In genomic region chr15:89379818-89380217, GRCh38 we compare ENCODE assay signal across 15 cellular contexts. TPM values are rescaled to one million over a fixed set of nuclear protein-coding genes. Genes with fewer than 3 reads are reported as not detected.
A peak's percentile ranks its signal among the peaks of the same experiment; 100 is the strongest.
DNase-seq lines count a peak whose midpoint lies in the region; ATAC-seq and TF ChIP-seq lines count a peak whose summit lies in the region.
"Had no signal": no experiment of that assay in that cellular context is flagged by ENCODE, and none has a peak within 500 bp of the region (broad histone marks: within the 10 kb centered on the region; RNA-seq: fewer than 3 reads in every experiment).

No MANE protein-coding gene starts in this region.

- H3K27me3 ChIP-seq in foreskin keratinocyte, result peaks cover 94% of the 10 kb centered on the region
- peaks cover 2 to 96% (median 65%) of the 10 kb centered on the region in 7 donors for H3K27me3 ChIP-seq in spleen (replicated peaks in 1 of 7)

- TF ChIP-seq CTCF in activated B cell treated with CpG ODN at 0.5 μM for 24 hours (IDR thresholded peaks at IDR 0.05), result no peak
- TF ChIP-seq CTCF in foreskin keratinocyte (conservative IDR thresholded peaks at IDR 0.05), result peak; percentile 9
- TF ChIP-seq CTCF in spleen (IDR thresholded peaks at IDR 0.05 in 8 of 11, conservative IDR thresholded peaks at IDR 0.05 in 3 of 11), result no peak

- POLR2A ChIA-PET in activated B cell treated with CpG ODN at 0.5 μM for 24 hours (lab: Charles Lee), result no interaction called here

- no peak for ATAC-seq in activated naive CD4-positive, alpha-beta T cell treated with anti-CD3 and anti-CD28 coated beads, Interleukin-2, amount 50 U/mL, for 72 hours
- no peak for ATAC-seq in activated B cell treated with CpG ODN at 0.5 μM for 24 hours (ENCODE audit: low read depth)
- peak; percentile 95 for ATAC-seq in foreskin keratinocyte
- ATAC-seq in HG02678 (IDR thresholded peaks at IDR 0.05; ENCODE audit: unreplicated experiment), result no peak
- ATAC-seq in HG03378 (IDR thresholded peaks at IDR 0.05; ENCODE audit: unreplicated experiment), result no peak

- H3K27ac Mint-ChIP-seq in activated naive CD4-positive, alpha-beta T cell treated with anti-CD3 and anti-CD28 coated beads for 36 hours, result no peak overlapping the region
- H3K27ac Mint-ChIP-seq in activated naive CD4-positive, alpha-beta T cell treated with anti-CD3 and anti-CD28 coated beads, Interleukin-2, amount 50 U/mL, for 72 hours, result no peak overlapping the region
- no peak overlapping the region for H3K27ac Mint-ChIP-seq in activated B cell treated with CpG ODN at 0.5 μM for 24 hours

- intact Hi-C loops in activated naive CD4-positive, alpha-beta T cell treated with anti-CD3 and anti-CD28 coated beads for 36 hours (cut with micrococcal nuclease), result loop anchor here (2.0 kb wide), 1 partner anchor 19 kb away; no protein-coding TSS in a partner anchor
- intact Hi-C loops in activated B cell treated with CpG ODN at 0.5 μM for 24 hours (cut with micrococcal nuclease) (loop anchor here (2.0 kb wide), 1 partner anchor 19 kb away; no protein-coding TSS in a partner anchor), spleen (cut with DNase I; ENCODE audit: low total_unique reads) (no loop called here)

- H3K9me3 Mint-ChIP-seq in activated naive CD4-positive, alpha-beta T cell treated with anti-CD3 and anti-CD28 coated beads for 36 hours, result no peaks in the 10 kb centered on the region
- H3K9me3 Mint-ChIP-seq in activated naive CD4-positive, alpha-beta T cell treated with anti-CD3 and anti-CD28 coated beads, Interleukin-2, amount 50 U/mL, for 72 hours, result no peaks in the 10 kb centered on the region
- H3K9me3 Mint-ChIP-seq in activated B cell treated with CpG ODN at 0.5 μM for 24 hours, result no peaks in the 10 kb centered on the region

- peaks cover 5% of the 10 kb centered on the region for H3K4me1 Mint-ChIP-seq in activated naive CD4-positive, alpha-beta T cell treated with anti-CD3 and anti-CD28 coated beads for 36 hours (ENCODE audit: low read depth)
- peaks cover 13% of the 10 kb centered on the region for H3K4me1 Mint-ChIP-seq in activated B cell treated with CpG ODN at 0.5 μM for 24 hours

- peaks cover 46% of the 10 kb centered on the region for H3K27me3 Mint-ChIP-seq in activated naive CD4-positive, alpha-beta T cell treated with anti-CD3 and anti-CD28 coated beads for 36 hours (ENCODE audit: low read depth)
- H3K27me3 Mint-ChIP-seq in activated B cell treated with CpG ODN at 0.5 μM for 24 hours, result peaks cover 51% of the 10 kb centered on the region

- H3K36me3 ChIP-seq in spleen, result no peaks in the 10 kb centered on the region
- H3K36me3 ChIP-seq: esophagus squamous epithelium, neutrophil, right lobe of liver had no signal

- H3K9me3 ChIP-seq in spleen, result no peaks in the 10 kb centered on the region
- H3K9me3 ChIP-seq: A549, neutrophil, right lobe of liver had no signal

- no peaks in the 10 kb centered on the region for H3K36me3 Mint-ChIP-seq in activated naive CD4-positive, alpha-beta T cell treated with anti-CD3 and anti-CD28 coated beads for 36 hours (ENCODE audit: low read depth)
- H3K36me3 Mint-ChIP-seq in activated naive CD4-positive, alpha-beta T cell treated with anti-CD3 and anti-CD28 coated beads, Interleukin-2, amount 50 U/mL, for 72 hours, result peaks cover 0 to 19% of the 10 kb centered on the region in 2 donors
- no peaks in the 10 kb centered on the region for H3K36me3 Mint-ChIP-seq in activated B cell treated with CpG ODN at 0.5 μM for 24 hours (ENCODE audit: low read depth)

- CTCF ChIA-PET in activated naive CD4-positive, alpha-beta T cell treated with anti-CD3 and anti-CD28 coated beads for 36 hours (lab: Charles Lee), result interaction anchor here (1.0 to 6.0 kb wide), 3 partner anchors 22 to 51 kb away, joined by 3 to 47 read pairs (median 3); no protein-coding TSS in a partner anchor
- CTCF ChIA-PET in activated B cell treated with CpG ODN at 0.5 μM for 24 hours (lab: Charles Lee), result interaction anchor here (1.1 to 1.2 kb wide), 2 partner anchors 20 to 21 kb away, joined by 3 read pairs; no protein-coding TSS in a partner anchor

- no peak for TF ChIP-seq POLR2A in spleen (IDR thresholded peaks at IDR 0.05)

- H3K27ac ChIP-seq in foreskin keratinocyte (no peak overlapping the region), spleen (no peak overlapping the region)
- H3K27ac ChIP-seq: A549, coronary artery, neutrophil, right lobe of liver had no signal

- WGBS in spleen, 5 donors, result 50 to 80% (median 65%) methylated on average over 5 of the region's 5 CpGs

- H3K4me1 ChIP-seq in foreskin keratinocyte, result peaks cover 11% of the 10 kb centered on the region
- peaks cover 8 to 28% (median 22%) of the 10 kb centered on the region in 6 donors for H3K4me1 ChIP-seq in spleen

- H3K4me3 ChIP-seq in spleen, result peak overlapping the region in 1 of 8 donors; percentile 70
- H3K4me3 ChIP-seq: A549 had no signal

- DNase-seq in activated naive CD4-positive, alpha-beta T cell treated with anti-CD3 and anti-CD28 coated beads for 36 hours, result no peak
- no peak for DNase-seq in activated naive CD4-positive, alpha-beta T cell treated with anti-CD3 and anti-CD28 coated beads, Interleukin-2, amount 50 U/mL, for 72 hours (ENCODE audit: low spot score in 2 of 2)
- DNase-seq in activated B cell treated with CpG ODN at 0.5 μM for 24 hours, result no peak
- DNase-seq in foreskin keratinocyte, result peak; percentile 82 to 93
- DNase-seq in spleen, result peak; percentile 28
- no peak for DNase-seq in KG1 (lab: John Stamatoyannopoulos, UW)
- DNase-seq: esophagus squamous epithelium; NCI-H1048; stimulated activated CD4-positive, alpha-beta T cell treated with anti-CD3 and anti-CD28 coated beads, Interleukin-4, amount 100 ng/mL, for 24 hours had no signal

- H3K4me3 Mint-ChIP-seq in activated naive CD4-positive, alpha-beta T cell treated with anti-CD3 and anti-CD28 coated beads for 36 hours, result peak overlapping the region; percentile 16
- peak overlapping the region; percentile 79 for H3K4me3 Mint-ChIP-seq in activated B cell treated with CpG ODN at 0.5 μM for 24 hours

RNA-seq across cellular contexts. Expression of gene POLG, which starts 45.2 kb away (rescaled TPM):
- total RNA-seq in activated naive CD4-positive, alpha-beta T cell treated with anti-CD3 and anti-CD28 coated beads for 36 hours, result 10 to 100 TPM; 93.0 to 96.5 TPM
- total RNA-seq in activated naive CD4-positive, alpha-beta T cell treated with anti-CD3 and anti-CD28 coated beads, Interleukin-2, amount 50 U/mL, for 72 hours, result 10 to 100 TPM; 76.1 to 83.7 TPM
- 116 and 144 TPM in 2 replicates for total RNA-seq in activated B cell treated with CpG ODN at 0.5 μM for 24 hours
- 47.8 and 50.5 TPM in 2 replicates for total RNA-seq in foreskin keratinocyte
- polyA plus RNA-seq in foreskin keratinocyte, result 30.7 and 39.1 TPM in 2 replicates
- total RNA-seq in spleen, result 100 to 1,000 TPM in 1 of 7 donors, 10 to 100 TPM in 6; 63.3 to 105 (median 74.0) TPM
- 10 to 100 TPM; 38.3 to 57.7 (median 54.9) TPM for polyA plus RNA-seq in spleen

Comparison
In these comparisons a context has a peak if more than half of its experiments do, and no peak if none do; other contexts are left out.
1. DNase-seq: peak in foreskin keratinocyte (2 of 2) and spleen (single experiment); none in activated naive CD4-positive, alpha-beta T cell treated with anti-CD3 and anti-CD28 coated beads for 36 hours (single experiment), activated naive CD4-positive, alpha-beta T cell treated with anti-CD3 and anti-CD28 coated beads, Interleukin-2, amount 50 U/mL, for 72 hours (0 of 2), activated B cell treated with CpG ODN at 0.5 μM for 24 hours (single experiment) and KG1 (single experiment).